In the genomic region with DNA sequence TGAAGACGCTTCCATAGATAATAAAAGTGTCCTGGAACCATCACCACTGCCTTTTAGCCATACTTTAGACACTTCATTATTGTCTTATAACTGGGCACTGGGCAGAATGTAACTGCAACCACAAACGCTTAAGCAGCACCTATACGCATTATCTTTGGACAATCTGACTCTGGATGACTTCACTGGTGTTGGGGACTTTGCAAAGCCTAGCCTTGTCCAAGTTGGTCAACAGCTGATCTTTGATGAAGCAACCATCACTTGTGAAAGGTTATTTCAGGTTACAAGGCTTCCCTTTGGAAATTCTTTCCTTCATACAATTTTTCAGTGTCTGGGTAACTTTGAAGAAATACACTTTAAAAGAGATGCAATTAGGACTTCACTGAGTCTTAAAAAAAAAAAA, we compare ENCODE assay signal across 32 cellular contexts.
"Had no signal": no experiment of that assay in that cellular context is flagged by ENCODE, and none has a peak within 500 bp of the region (broad histone marks: within the 10 kb centered on the region; RNA-seq: fewer than 3 reads in every experiment).

No MANE protein-coding gene starts in this region.

- H3K36me3 ChIP-seq: breast epithelium, cardiac muscle cell, colonic mucosa, heart left ventricle had no signal

- H3K9me3 ChIP-seq: breast epithelium, colonic mucosa, heart left ventricle had no signal

- H3K4me3 ChIP-seq: breast epithelium, cardiac muscle cell, colonic mucosa, heart left ventricle had no signal

- H3K4me1 ChIP-seq: breast epithelium, colonic mucosa, heart left ventricle had no signal

- H3K9me3 Mint-ChIP-seq: activated CD4-positive, alpha-beta T cell treated with anti-CD3 and anti-CD28 coated beads, Interleukin-2, amount 10 ng/mL, durations not matched to agents 7 days and 5 days; activated CD8-positive, alpha-beta T cell treated with anti-CD3 and anti-CD28 coated beads for 36 hours; brain; endodermal cell; T-helper 2 cell treated with Interferon-gamma antibody and Interleukin-4, amounts not matched to agents 5 μg/mL and 100 μg/mL, for 36 hours had no signal

- H3K4me1 Mint-ChIP-seq: activated CD4-positive, alpha-beta T cell treated with anti-CD3 and anti-CD28 coated beads for 36 hours; activated CD4-positive, alpha-beta T cell treated with anti-CD3 and anti-CD28 coated beads, Interleukin-2, amount 10 ng/mL, durations not matched to agents 7 days and 5 days; activated T-helper 17 cell treated with anti-CD3 and anti-CD28 coated beads, Interleukin-2, amount 50 U/mL, for 72 hours; brain; T-helper 17 cell had no signal

- H3K27me3 ChIP-seq: breast epithelium, cardiac muscle cell, colonic mucosa, heart left ventricle had no signal

- DNase-seq: activated CD4-positive, alpha-beta T cell treated with anti-CD3 and anti-CD28 coated beads for 36 hours; activated CD4-positive, alpha-beta T cell treated with anti-CD3 and anti-CD28 coated beads, Interleukin-2, amount 10 ng/mL, durations not matched to agents 7 days and 5 days; activated CD4-positive, alpha-beta T cell treated with anti-CD3 and anti-CD28 coated beads, Interleukin-2, amount 50 U/mL, for 4 hours; activated CD4-positive, CD25-positive, alpha-beta regulatory T cell; activated CD4-positive, CD25-positive, alpha-beta regulatory T cell treated with anti-CD3 and anti-CD28 coated beads, Interleukin-2, amount 50 U/mL, for 72 hours; activated CD8-positive, alpha-beta memory T cell treated with anti-CD3 and anti-CD28 coated beads for 24 hours; activated CD8-positive, alpha-beta T cell treated with anti-CD3 and anti-CD28 coated beads for 36 hours; activated effector memory CD4-positive, alpha-beta T cell treated with Interleukin-2 at 50 U/mL for 16 hours; activated gamma-delta T cell treated with Interleukin-2 at 50 U/mL for 16 hours; activated naive CD4-positive, alpha-beta T cell treated with anti-CD3 and anti-CD28 coated beads, Interleukin-2, amount 50 U/mL, for 16 hours; activated naive CD4-positive, alpha-beta T cell treated with Interleukin-2 at 50 U/mL for 16 hours; activated T-cell treated with anti-CD3 and anti-CD28 coated beads, Interleukin-2, amount 50 U/mL, for 4 hours; amygdala; aorta; central memory CD4-positive, alpha-beta T cell; cerebellar nuclear complex; colonic mucosa; effector CD8-positive, alpha-beta T cell; endodermal cell; foreskin fibroblast; glutamatergic neuron; heart left ventricle; T-helper 1 cell; T-helper 17 cell; T1000 had no signal

- H3K4me3 Mint-ChIP-seq: activated CD4-positive, alpha-beta T cell treated with anti-CD3 and anti-CD28 coated beads for 36 hours; activated CD4-positive, alpha-beta T cell treated with anti-CD3 and anti-CD28 coated beads, Interleukin-2, amount 10 ng/mL, durations not matched to agents 7 days and 5 days; activated CD8-positive, alpha-beta T cell treated with anti-CD3 and anti-CD28 coated beads for 36 hours; activated naive CD8-positive, alpha-beta T cell; activated T-cell treated with anti-CD3 and anti-CD28 coated beads, Interleukin-2, amount 50 U/mL, for 4 hours; activated T-helper 17 cell treated with anti-CD3 and anti-CD28 coated beads, Interleukin-2, amount 50 U/mL, for 72 hours; brain; endodermal cell; T-helper 17 cell; T-helper 2 cell treated with Interferon-gamma antibody and Interleukin-4, amounts not matched to agents 5 μg/mL and 100 μg/mL, for 36 hours had no signal

- ATAC-seq: activated CD4-positive, alpha-beta T cell treated with anti-CD3 and anti-CD28 coated beads for 36 hours; activated CD8-positive, alpha-beta T cell treated with anti-CD3 and anti-CD28 coated beads for 36 hours; activated T-cell treated with anti-CD3 and anti-CD28 coated beads, Interleukin-2, amount 50 U/mL, for 4 hours; activated T-helper 17 cell treated with anti-CD3 and anti-CD28 coated beads, Interleukin-2, amount 50 U/mL, for 72 hours; esophagus mucosa; heart left ventricle; T-helper 17 cell had no signal

- H3K27ac Mint-ChIP-seq: activated CD4-positive, alpha-beta T cell treated with anti-CD3 and anti-CD28 coated beads for 36 hours; activated CD4-positive, alpha-beta T cell treated with anti-CD3 and anti-CD28 coated beads, Interleukin-2, amount 10 ng/mL, durations not matched to agents 7 days and 5 days; activated CD8-positive, alpha-beta T cell treated with anti-CD3 and anti-CD28 coated beads for 36 hours; activated naive CD8-positive, alpha-beta T cell; activated T-helper 17 cell treated with anti-CD3 and anti-CD28 coated beads, Interleukin-2, amount 50 U/mL, for 72 hours; brain; endodermal cell; T-helper 17 cell; T-helper 2 cell treated with Interferon-gamma antibody and Interleukin-4, amounts not matched to agents 5 μg/mL and 100 μg/mL, for 36 hours had no signal

- H3K27me3 Mint-ChIP-seq: activated CD4-positive, alpha-beta T cell treated with anti-CD3 and anti-CD28 coated beads, Interleukin-2, amount 10 ng/mL, durations not matched to agents 7 days and 5 days; activated CD8-positive, alpha-beta T cell treated with anti-CD3 and anti-CD28 coated beads for 36 hours; activated naive CD8-positive, alpha-beta T cell; activated T-helper 17 cell treated with anti-CD3 and anti-CD28 coated beads, Interleukin-2, amount 50 U/mL, for 72 hours; brain; T-helper 17 cell had no signal

- H3K27ac ChIP-seq: breast epithelium, cardiac muscle cell, colonic mucosa, heart left ventricle had no signal

- H3K36me3 Mint-ChIP-seq: activated naive CD8-positive, alpha-beta T cell; brain had no signal
